Comparison of ENCODE assay signal across 9 cellular contexts in genomic region chr17:67478266-67479118, GRCh38.
DNase-seq lines count a peak whose midpoint lies in the region; ATAC-seq and TF ChIP-seq lines count a peak whose summit lies in the region.
"Had no signal": no experiment of that assay in that cellular context is flagged by ENCODE, and none has a peak within 500 bp of the region (broad histone marks: within the 10 kb centered on the region; RNA-seq: fewer than 3 reads in every experiment).

No MANE protein-coding gene starts in this region.

- H4K20me1 ChIP-seq in smooth muscle cell (ENCODE audit: low read depth), result no peaks in the 10 kb centered on the region

- peak overlapping the region; percentile 91 for H3K27ac Mint-ChIP-seq in activated CD4-positive, alpha-beta T cell treated with anti-CD3 and anti-CD28 coated beads for 36 hours
- H3K27ac Mint-ChIP-seq in activated CD8-positive, alpha-beta T cell treated with anti-CD3 and anti-CD28 coated beads, Interleukin-2, amount 10 ng/mL, durations not matched to agents 7 days and 5 days, result peak overlapping the region; percentile 92

- no peaks in the 10 kb centered on the region for H3K36me3 ChIP-seq in smooth muscle cell (ENCODE audit: low read depth)
- no peaks in the 10 kb centered on the region for H3K36me3 ChIP-seq in colonic mucosa

- H3F3A ChIP-seq in smooth muscle cell (ENCODE audit: low read depth), result no peaks in the 10 kb centered on the region

- H3K27ac ChIP-seq in smooth muscle cell (ENCODE audit: low read depth) (peak overlapping the region; percentile 19), colonic mucosa (no peak overlapping the region)
- H3K27ac ChIP-seq: SK-N-MC had no signal

- 85% methylated on average over 11 of the region's 11 CpGs for WGBS in smooth muscle cell (ENCODE audit: low lambda C conversion rate)

- H3K4me2 ChIP-seq in smooth muscle cell, result peak overlapping the region; percentile 44

- ATAC-seq in activated CD4-positive, alpha-beta T cell treated with anti-CD3 and anti-CD28 coated beads for 36 hours, result peak; percentile 13
- peak; percentile 14 for ATAC-seq in activated CD8-positive, alpha-beta T cell treated with anti-CD3 and anti-CD28 coated beads, Interleukin-2, amount 10 ng/mL, durations not matched to agents 7 days and 5 days

- intact Hi-C loops in activated CD4-positive, alpha-beta T cell treated with anti-CD3 and anti-CD28 coated beads for 36 hours (cut with DNase I, micrococcal nuclease), result loop anchor here in 1 of 2 experiments (5.0 kb wide), 1 partner anchor 124 kb away; no protein-coding TSS in a partner anchor
- intact Hi-C loops in colonic mucosa (cut with DNase I) (loop anchor here (10.0 kb wide), 1 partner anchor 206 kb away; no protein-coding TSS in a partner anchor), posterior vena cava (cut with DNase I) (loop anchor here (5.0 kb wide), 1 partner anchor 101 kb away; the partner anchor contains the start of gene PITPNC1 (in 2 of the 2))

- H3K9me3 ChIP-seq in smooth muscle cell (replicated peaks; ENCODE audit: low read depth) (no peaks in the 10 kb centered on the region), colonic mucosa (no peaks in the 10 kb centered on the region)

- peaks cover 24% of the 10 kb centered on the region for H3K4me1 ChIP-seq in smooth muscle cell (ENCODE audit: low read depth)
- H3K4me1 ChIP-seq in colonic mucosa, result no peaks in the 10 kb centered on the region

- peak overlapping the region; percentile 74 for H3K4me3 Mint-ChIP-seq in activated CD4-positive, alpha-beta T cell treated with anti-CD3 and anti-CD28 coated beads for 36 hours
- peak overlapping the region; percentile 78 for H3K4me3 Mint-ChIP-seq in activated CD8-positive, alpha-beta T cell treated with anti-CD3 and anti-CD28 coated beads, Interleukin-2, amount 10 ng/mL, durations not matched to agents 7 days and 5 days

- H3K9ac ChIP-seq in smooth muscle cell (ENCODE audit: low read depth) (no peak overlapping the region), colonic mucosa (ENCODE audit: low read depth in 2 of 2, low read length in 2 of 2) (no peak overlapping the region)

- no peak for TF ChIP-seq CTCF in smooth muscle cell (IDR thresholded peaks at IDR 0.05; ENCODE audit: borderline replicate concordance, insufficient read depth, poor library complexity, severe bottlenecking)
- TF ChIP-seq CTCF in colonic mucosa (IDR thresholded peaks at IDR 0.05), result no peak

- H3K4me3 ChIP-seq in smooth muscle cell, result no peak overlapping the region
- no peak overlapping the region for H3K4me3 ChIP-seq in colonic mucosa
- H3K4me3 ChIP-seq: SK-N-MC had no signal

- H3K36me3 Mint-ChIP-seq in activated CD4-positive, alpha-beta T cell treated with anti-CD3 and anti-CD28 coated beads for 36 hours (ENCODE audit: low read depth), result peaks cover 5% of the 10 kb centered on the region
- H3K36me3 Mint-ChIP-seq in activated CD8-positive, alpha-beta T cell treated with anti-CD3 and anti-CD28 coated beads, Interleukin-2, amount 10 ng/mL, durations not matched to agents 7 days and 5 days (ENCODE audit: low read depth), result peaks cover 6% of the 10 kb centered on the region

- peaks cover 83% of the 10 kb centered on the region for H3K4me1 Mint-ChIP-seq in activated CD4-positive, alpha-beta T cell treated with anti-CD3 and anti-CD28 coated beads for 36 hours
- peaks cover 83% of the 10 kb centered on the region for H3K4me1 Mint-ChIP-seq in activated CD8-positive, alpha-beta T cell treated with anti-CD3 and anti-CD28 coated beads, Interleukin-2, amount 10 ng/mL, durations not matched to agents 7 days and 5 days (ENCODE audit: low read depth)

- CTCF ChIA-PET in activated CD4-positive, alpha-beta T cell treated with anti-CD3 and anti-CD28 coated beads for 36 hours (lab: Charles Lee), result interaction anchor here (0.6 to 8.5 kb wide), 9 partner anchors 10 to 185 kb away, joined by 3 to 171 read pairs (median 4); partner anchors contain the start of gene PITPNC1
- CTCF ChIA-PET in activated CD8-positive, alpha-beta T cell treated with anti-CD3 and anti-CD28 coated beads, Interleukin-2, amount 10 ng/mL, durations not matched to agents 7 days and 5 days (lab: Charles Lee), result interaction anchor here (0.8 to 13.8 kb wide), 15 partner anchors 9 to 247 kb away, joined by 3 to 365 read pairs (median 3); partner anchors contain the start of gene PITPNC1

- POLR2A ChIA-PET in activated CD4-positive, alpha-beta T cell treated with anti-CD3 and anti-CD28 coated beads for 36 hours (lab: Charles Lee), result interaction anchor here (1.2 to 1.7 kb wide), 2 partner anchors 38 to 100 kb away, joined by 4 to 6 read pairs; no protein-coding TSS in a partner anchor
- POLR2A ChIA-PET in activated CD8-positive, alpha-beta T cell treated with anti-CD3 and anti-CD28 coated beads, Interleukin-2, amount 10 ng/mL, durations not matched to agents 7 days and 5 days (lab: Charles Lee), result interaction anchor here (0.6 to 10.2 kb wide), 16 partner anchors 9 to 115 kb away, joined by 3 to 135 read pairs (median 4); partner anchors contain the start of gene PITPNC1

- H3K79me2 ChIP-seq in smooth muscle cell (ENCODE audit: low read depth), result peaks cover 8% of the 10 kb centered on the region

- no peaks in the 10 kb centered on the region for H3K9me3 Mint-ChIP-seq in activated CD4-positive, alpha-beta T cell treated with anti-CD3 and anti-CD28 coated beads for 36 hours (ENCODE audit: low read depth)
- no peaks in the 10 kb centered on the region for H3K9me3 Mint-ChIP-seq in activated CD8-positive, alpha-beta T cell treated with anti-CD3 and anti-CD28 coated beads, Interleukin-2, amount 10 ng/mL, durations not matched to agents 7 days and 5 days (ENCODE audit: insufficient read depth)

- H2AFZ ChIP-seq in smooth muscle cell (ENCODE audit: low read depth), result no peak overlapping the region

- no peak for DNase-seq in activated CD4-positive, alpha-beta T cell treated with anti-CD3 and anti-CD28 coated beads for 36 hours
- no peak for DNase-seq in activated CD4-positive, alpha-beta T cell treated with anti-CD3 and anti-CD28 coated beads, Interleukin-2, amount 50 U/mL, for 48 hours
- no peak for DNase-seq in activated CD8-positive, alpha-beta T cell treated with anti-CD3 and anti-CD28 coated beads, Interleukin-2, amount 10 ng/mL, durations not matched to agents 7 days and 5 days
- DNase-seq in globus pallidus (ENCODE audit: low spot score) (peak; percentile 79), smooth muscle cell (lab: John Stamatoyannopoulos, UW; ENCODE audit: unreplicated experiment) (no peak), colonic mucosa (no peak), posterior vena cava (ENCODE audit: low spot score) (no peak), SKM-1 treated with dmso at 0.1 percent for 144 hours (lab: John Stamatoyannopoulos, UW; ENCODE audit: unreplicated experiment) (no peak)

- H3K27me3 Mint-ChIP-seq in activated CD4-positive, alpha-beta T cell treated with anti-CD3 and anti-CD28 coated beads for 36 hours, result no peaks in the 10 kb centered on the region
- no peaks in the 10 kb centered on the region for H3K27me3 Mint-ChIP-seq in activated CD8-positive, alpha-beta T cell treated with anti-CD3 and anti-CD28 coated beads, Interleukin-2, amount 10 ng/mL, durations not matched to agents 7 days and 5 days (ENCODE audit: low read depth)

- no peaks in the 10 kb centered on the region for H3K27me3 ChIP-seq in smooth muscle cell (ENCODE audit: low read depth)
- no peaks in the 10 kb centered on the region for H3K27me3 ChIP-seq in colonic mucosa
